ENCODE assay signal across 14 cellular contexts in the genomic region with DNA sequence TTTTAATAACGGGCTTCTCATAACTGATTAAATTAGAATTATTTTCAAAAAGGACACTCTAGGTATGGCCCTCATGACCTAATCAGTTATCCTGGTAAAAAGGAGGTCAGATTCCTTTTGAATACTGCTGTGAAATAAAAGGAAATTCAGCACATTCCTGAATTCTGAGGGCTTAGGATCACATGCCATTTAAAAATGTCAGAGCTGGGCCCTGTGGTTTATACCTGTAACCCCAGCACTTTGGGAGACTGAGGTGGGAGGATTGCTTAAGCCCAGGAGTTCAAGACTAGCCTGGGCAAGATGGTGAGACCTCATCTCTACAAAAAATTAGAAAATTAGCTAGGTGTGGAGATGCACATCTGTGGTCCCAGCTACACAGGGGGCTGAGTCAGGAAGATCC. TPM values are rescaled to one million over a fixed set of nuclear protein-coding genes. Genes with fewer than 3 reads are reported as not detected.
DNase-seq lines count a peak whose midpoint lies in the region; ATAC-seq and FAIRE-seq lines count a peak whose summit lies in the region.
"Had no signal": no experiment of that assay in that cellular context is flagged by ENCODE, and none has a peak within 500 bp of the region (broad histone marks: within the 10 kb centered on the region; RNA-seq: fewer than 3 reads in every experiment).

No MANE protein-coding gene starts in this region.

- no peak for ATAC-seq in HG02798 (IDR thresholded peaks at IDR 0.05; ENCODE audit: poor library complexity, unreplicated experiment)

- FAIRE-seq in urothelium cell line (lab: Jason Lieb, UNC): no peak

- DNase-seq in HCEC 1CT (peak; percentile 10), astrocyte of the hippocampus (ENCODE audit: low read depth, low spot score) (peak; percentile 37), kidney glomerular epithelial cell (lab: John Stamatoyannopoulos, UW) (peak; percentile 10), urothelium cell line (ENCODE audit: low spot score) (peak; percentile 13), H4 (ENCODE audit: low spot score) (no peak), SIG-M5 (lab: John Stamatoyannopoulos, UW) (no peak)
- DNase-seq: DMS 273 treated with DMSO at 0.1 percent for 48 hours; KBM-7; NCI-H1048; NCI-H2107; NCI-H345; NCI-H526 treated with DMSO at 0.1 percent for 48 hours; NK-92 treated with Interleukin-12 subunit alpha and Interleukin-12 subunit beta, amount 100 ng/mL, for 24 hours had no signal

RNA-seq across cellular contexts. Expression of a gene that starts 18.0 kb away (rescaled TPM):
- 93.1 and 101 TPM in 2 replicates for total RNA-seq in H4 (2014; rRNA removed; shearing (Covaris generic))

RNA-seq across cellular contexts. Expression of a gene that starts 28.7 kb away (rescaled TPM):
- not detected in 2 replicates for total RNA-seq in H4 (2014; rRNA removed; shearing (Covaris generic))

RNA-seq across cellular contexts. Expression of a gene that starts 43.5 kb away (rescaled TPM):
- 11.5 and 26.5 TPM in 2 replicates for total RNA-seq in H4 (2014; rRNA removed; shearing (Covaris generic))

Comparison
In these comparisons a context has a peak if more than half of its experiments do, and no peak if none do; other contexts are left out.
1. DNase-seq: peak in HCEC 1CT (single experiment), astrocyte of the hippocampus (single experiment), kidney glomerular epithelial cell (single experiment) and urothelium cell line (single experiment); none in H4 (single experiment) and SIG-M5 (single experiment).